In the genomic region with DNA sequence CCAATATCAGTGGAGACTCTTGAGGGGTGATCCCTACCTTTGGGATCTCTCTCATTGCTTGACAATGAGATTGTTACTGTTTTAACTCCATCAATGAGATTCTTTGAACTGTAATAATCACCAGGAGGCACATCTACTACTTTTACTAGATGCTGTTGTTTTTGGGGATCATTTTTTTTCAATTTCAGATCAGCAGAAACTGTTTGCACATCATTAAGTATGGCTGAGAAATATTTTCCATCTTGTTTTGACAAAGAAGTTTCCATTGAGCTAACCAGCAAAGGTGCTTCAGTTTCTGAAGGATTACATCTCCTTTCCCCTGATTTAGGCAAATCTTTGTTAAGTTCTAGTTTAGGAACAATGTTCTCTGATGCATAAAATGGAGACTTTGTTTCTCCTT, we compare ENCODE assay signal across 15 cellular contexts.
DNase-seq lines count a peak whose midpoint lies in the region; ATAC-seq and TF ChIP-seq lines count a peak whose summit lies in the region.
"Had no signal": no experiment of that assay in that cellular context is flagged by ENCODE, and none has a peak within 500 bp of the region (broad histone marks: within the 10 kb centered on the region; RNA-seq: fewer than 3 reads in every experiment).

No MANE protein-coding gene starts in this region.

- peak overlapping the region; percentile 73; the same call in 1 of the 2 replicates for H2AFZ ChIP-seq in KMS-11 (ENCODE audit: low read depth)

- H3K4me3 ChIP-seq in KMS-11 (IDR thresholded peaks at IDR 0.05; ENCODE audit: insufficient read depth, low read depth, low read length), result no peak overlapping the region

- no peaks in the 10 kb centered on the region for H3K36me3 ChIP-seq in KMS-11 (ENCODE audit: insufficient read depth)
- H3K36me3 ChIP-seq: BE2C had no signal

- H4K20me1 ChIP-seq in KMS-11 (ENCODE audit: insufficient read depth), result no peaks in the 10 kb centered on the region

- H3K27me3 ChIP-seq in KMS-11 (ENCODE audit: insufficient read depth, low read depth), result no peaks in the 10 kb centered on the region
- H3K27me3 ChIP-seq: BE2C had no signal

- H3K4me1 ChIP-seq in KMS-11 (ENCODE audit: low read depth, poor library complexity, severe bottlenecking), result peaks cover 41% of the 10 kb centered on the region
- H3K4me1 ChIP-seq: BE2C had no signal

- H3K4me3 Mint-ChIP-seq in activated T-cell treated with anti-CD3 and anti-CD28 coated beads, Interleukin-2, amount 50 U/mL, for 24 hours, result no peak overlapping the region
- no peak overlapping the region for H3K4me3 Mint-ChIP-seq in activated naive CD8-positive, alpha-beta T cell treated with anti-CD3 and anti-CD28 coated beads, Interleukin-2, amount 50 U/mL, for 24 hours
- H3K4me3 Mint-ChIP-seq: CD4-positive, CD25-positive, alpha-beta regulatory T cell; CD8-positive, alpha-beta memory T cell; H9 had no signal

- no peak for TF ChIP-seq CTCF in KMS-11 (conservative IDR thresholded peaks at IDR 0.05; ENCODE audit: low read depth, low read length)

- ATAC-seq in HG02885 (IDR thresholded peaks at IDR 0.05; ENCODE audit: poor library complexity, unreplicated experiment), result peak; percentile 33
- peak; percentile 30 for ATAC-seq in activated naive CD8-positive, alpha-beta T cell treated with anti-CD3 and anti-CD28 coated beads, Interleukin-2, amount 50 U/mL, for 24 hours
- ATAC-seq: HepG2 had no signal

- no peaks in the 10 kb centered on the region for H3K79me2 ChIP-seq in KMS-11 (ENCODE audit: insufficient read depth, low read depth)

- peak overlapping the region; percentile 34 for H3K27ac Mint-ChIP-seq in activated T-cell treated with anti-CD3 and anti-CD28 coated beads, Interleukin-2, amount 50 U/mL, for 24 hours
- H3K27ac Mint-ChIP-seq in activated naive CD8-positive, alpha-beta T cell treated with anti-CD3 and anti-CD28 coated beads, Interleukin-2, amount 50 U/mL, for 24 hours, result peak overlapping the region; percentile 52
- H3K27ac Mint-ChIP-seq: CD4-positive, CD25-positive, alpha-beta regulatory T cell; CD8-positive, alpha-beta memory T cell had no signal

- H3K27ac ChIP-seq in KMS-11, result peak overlapping the region; percentile 74; the same call in 1 of the 2 replicates

- peaks cover 24% of the 10 kb centered on the region for H3K4me1 Mint-ChIP-seq in activated T-cell treated with anti-CD3 and anti-CD28 coated beads, Interleukin-2, amount 50 U/mL, for 24 hours (ENCODE audit: low read depth)
- H3K4me1 Mint-ChIP-seq in activated naive CD8-positive, alpha-beta T cell treated with anti-CD3 and anti-CD28 coated beads, Interleukin-2, amount 50 U/mL, for 24 hours, result peaks cover 24% of the 10 kb centered on the region
- H3K4me1 Mint-ChIP-seq: CD4-positive, CD25-positive, alpha-beta regulatory T cell; H9 had no signal

- DNase-seq in activated T-cell treated with anti-CD3 and anti-CD28 coated beads, Interleukin-2, amount 50 U/mL, for 24 hours, result no peak
- no peak for DNase-seq in activated T-cell treated with anti-CD3 and anti-CD28 coated beads, Interleukin-2, amount 50 U/mL, for 1 hour
- DNase-seq in activated naive CD8-positive, alpha-beta T cell treated with anti-CD3 and anti-CD28 coated beads, Interleukin-2, amount 50 U/mL, for 24 hours, result no peak
- no peak for DNase-seq in DMS153 treated with DMSO at 0.1 percent for 48 hours (lab: John Stamatoyannopoulos, UW; ENCODE audit: unreplicated experiment)
- DNase-seq: ACHN; BE2C; C1 segment of cervical spinal cord; CD4-positive, CD25-positive, alpha-beta regulatory T cell; CD8-positive, alpha-beta memory T cell; COR-L47; DMS 273 treated with DMSO at 0.1 percent for 48 hours; H9 had no signal

- H3K36me3 Mint-ChIP-seq in activated T-cell treated with anti-CD3 and anti-CD28 coated beads, Interleukin-2, amount 50 U/mL, for 24 hours (ENCODE audit: low read depth), result no peaks in the 10 kb centered on the region
- H3K36me3 Mint-ChIP-seq in activated naive CD8-positive, alpha-beta T cell treated with anti-CD3 and anti-CD28 coated beads, Interleukin-2, amount 50 U/mL, for 24 hours (ENCODE audit: low read depth), result no peaks in the 10 kb centered on the region
- H3K36me3 Mint-ChIP-seq: CD4-positive, CD25-positive, alpha-beta regulatory T cell had no signal

- peak overlapping the region; percentile 58; the same call in 1 of the 2 replicates for H3K4me2 ChIP-seq in KMS-11

- peaks cover 10% of the 10 kb centered on the region for H3K9me3 Mint-ChIP-seq in activated T-cell treated with anti-CD3 and anti-CD28 coated beads, Interleukin-2, amount 50 U/mL, for 24 hours
- H3K9me3 Mint-ChIP-seq in activated naive CD8-positive, alpha-beta T cell treated with anti-CD3 and anti-CD28 coated beads, Interleukin-2, amount 50 U/mL, for 24 hours, result peaks cover 11% of the 10 kb centered on the region

- peaks cover 14% of the 10 kb centered on the region for H3K27me3 Mint-ChIP-seq in activated T-cell treated with anti-CD3 and anti-CD28 coated beads, Interleukin-2, amount 50 U/mL, for 24 hours
- peaks cover 5% of the 10 kb centered on the region for H3K27me3 Mint-ChIP-seq in activated naive CD8-positive, alpha-beta T cell treated with anti-CD3 and anti-CD28 coated beads, Interleukin-2, amount 50 U/mL, for 24 hours

- no peak overlapping the region for H3K9ac ChIP-seq in KMS-11
